ENCODE assay signal across 36 cellular contexts in the genomic region with DNA sequence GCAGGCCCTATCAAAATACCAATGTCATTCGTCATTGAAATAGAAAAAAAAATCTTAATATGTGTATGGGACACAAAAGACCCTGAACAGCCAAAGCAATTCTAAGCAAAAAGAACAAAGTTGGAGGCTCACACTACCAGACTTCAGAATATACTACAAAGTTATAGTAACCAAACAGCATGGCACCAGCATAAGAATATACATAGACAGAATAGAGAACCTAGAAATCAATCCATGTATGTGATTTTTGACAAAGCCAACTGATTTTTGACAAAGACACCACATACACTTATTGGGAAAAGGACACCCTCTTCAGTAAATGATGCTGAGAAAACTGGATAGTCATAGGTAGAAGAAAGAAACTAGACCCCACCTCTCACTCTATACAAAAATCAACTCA.
"Had no signal": no experiment of that assay in that cellular context is flagged by ENCODE, and none has a peak within 500 bp of the region (broad histone marks: within the 10 kb centered on the region; RNA-seq: fewer than 3 reads in every experiment).

No MANE protein-coding gene starts in this region.

- H3K27me3 ChIP-seq: MG63 had no signal

- H3K4me3 ChIP-seq: MG63 had no signal

- DNase-seq: Kasumi-1, MG63, MM.1S, MV-4-11, NCI-H1048, NCI-H1092, NCI-H1092 treated with DMSO at 0.1 percent for 48 hours, NCI-H1105, NCI-H1105 treated with DMSO at 0.1 percent for 48 hours, NCI-H1417, NCI-H1417 treated with DMSO at 0.1 percent for 48 hours, NCI-H1436, NCI-H1436 treated with DMSO at 0.1 percent for 48 hours, NCI-H146, NCI-H1694, NCI-H1694 treated with DMSO at 0.1 percent for 48 hours, NCI-H187, NCI-H187 treated with DMSO at 0.1 percent for 48 hours, NCI-H1930, NCI-H2029, NCI-H2029 treated with DMSO at 0.1 percent for 48 hours, NCI-H2081, NCI-H2081 treated with DMSO at 0.1 percent for 48 hours, NCI-H2107, NCI-H2171, NCI-H2171 treated with DMSO at 0.1 percent for 48 hours, NCI-H2227 treated with DMSO at 0.1 percent for 48 hours, NCI-H226, NCI-H345, NCI-H446, NCI-H446 treated with DMSO at 0.1 percent for 48 hours, NCI-H510A, NCI-H510A treated with DMSO at 0.1 percent for 48 hours, NCI-H524, NCI-H524 treated with DMSO at 0.1 percent for 48 hours, NCI-H526 had no signal
